Comparison of ENCODE assay signal across 11 cellular contexts in genomic region chr5:36722913-36723312, GRCh38.
DNase-seq lines count a peak whose midpoint lies in the region; ATAC-seq lines count a peak whose summit lies in the region.
"Had no signal": no experiment of that assay in that cellular context is flagged by ENCODE, and none has a peak within 500 bp of the region (broad histone marks: within the 10 kb centered on the region; RNA-seq: fewer than 3 reads in every experiment).

No MANE protein-coding gene starts in this region.

- peak; percentile 21 for ATAC-seq in GM21619 (IDR thresholded peaks at IDR 0.05; ENCODE audit: unreplicated experiment)
- ATAC-seq in naive B cell (ENCODE audit: low read depth in 2 of 2): peak; percentile 31 to 35
- ATAC-seq: body of pancreas, upper lobe of right lung had no signal

- peaks cover 0 to 3% (median 0%) of the 10 kb centered on the region in 7 donors for H3K9me3 Mint-ChIP-seq in naive B cell

- H3K4me3 Mint-ChIP-seq in naive B cell: peak overlapping the region; percentile 75 to 96 (median 86)

- H3K27me3 Mint-ChIP-seq in naive B cell: no peaks in the 10 kb centered on the region

- DNase-seq in DMS 273 (lab: John Stamatoyannopoulos, UW; ENCODE audit: unreplicated experiment) (peak; percentile 52), DMS 273 treated with DMSO at 0.1 percent for 48 hours (lab: John Stamatoyannopoulos, UW) (no peak), OCI-M1 (lab: John Stamatoyannopoulos, UW) (peak; percentile 21), naive B cell (peak; percentile 56), D341Med (ENCODE audit: low spot score) (no peak), midbrain (lab: John Stamatoyannopoulos, UW) (no peak)
- no peak for DNase-seq in activated T-cell treated with anti-CD3 and anti-CD28 coated beads, Interleukin-2, amount 50 U/mL, for 1 hour
- DNase-seq: body of pancreas, NCI-H748 treated with DMSO at 0.1 percent for 48 hours, upper lobe of right lung had no signal

- H3K27ac Mint-ChIP-seq in naive B cell: peak overlapping the region; percentile 90 to 98 (median 96)

- H3K36me3 Mint-ChIP-seq in naive B cell: no peaks in the 10 kb centered on the region

- peaks cover 53 to 66% (median 61%) of the 10 kb centered on the region in 3 donors for H3K4me1 Mint-ChIP-seq in naive B cell

Comparison
In these comparisons a context has a peak if more than half of its experiments do, and no peak if none do; other contexts are left out.
1. DNase-seq: peak in DMS 273 (single experiment), OCI-M1 (single experiment) and naive B cell (single experiment); none in DMS 273 treated with DMSO at 0.1 percent for 48 hours (single experiment), D341Med (single experiment), midbrain (single experiment) and activated T-cell treated with anti-CD3 and anti-CD28 coated beads, Interleukin-2, amount 50 U/mL, for 1 hour (single experiment).